30 cellular contexts compared by ENCODE assay signal in the genomic region with DNA sequence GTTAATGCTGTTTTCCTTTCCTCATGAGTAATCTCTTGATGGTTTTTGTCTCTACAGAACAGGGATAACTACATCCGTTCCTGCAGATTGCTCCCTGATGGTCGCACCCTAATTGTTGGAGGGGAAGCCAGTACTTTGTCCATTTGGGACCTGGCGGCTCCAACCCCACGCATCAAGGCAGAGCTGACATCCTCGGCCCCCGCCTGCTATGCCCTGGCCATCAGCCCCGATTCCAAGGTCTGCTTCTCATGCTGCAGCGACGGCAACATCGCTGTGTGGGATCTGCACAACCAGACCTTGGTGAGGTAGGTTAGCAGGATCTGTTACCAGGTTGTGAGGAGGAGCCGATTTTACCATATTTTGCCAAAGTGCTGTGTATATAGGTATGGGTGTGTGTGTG.
"Had no signal": no experiment of that assay in that cellular context is flagged by ENCODE, and none has a peak within 500 bp of the region (broad histone marks: within the 10 kb centered on the region; RNA-seq: fewer than 3 reads in every experiment).

No MANE protein-coding gene starts in this region.

- ATAC-seq: activated CD8-positive, alpha-beta memory T cell treated with anti-CD3 and anti-CD28 coated beads, Interleukin-2, amount 10 ng/mL, durations not matched to agents 7 days and 5 days; body of pancreas; Right ventricle myocardium inferior; SK-N-SH treated with all-trans-retinoic acid at 6 μM for 48 hours; T-cell; T-helper 17 cell had no signal

- H3K4me1 Mint-ChIP-seq: activated B cell treated with CpG ODN at 0.5 μM for 24 hours; activated CD4-positive, alpha-beta memory T cell treated with anti-CD3 and anti-CD28 coated beads, Interleukin-2, amount 10 ng/mL, durations not matched to agents 7 days and 5 days; activated CD8-positive, alpha-beta memory T cell treated with anti-CD3 and anti-CD28 coated beads, Interleukin-2, amount 10 ng/mL, durations not matched to agents 7 days and 5 days; activated naive CD4-positive, alpha-beta T cell treated with anti-CD3 and anti-CD28 coated beads, Interleukin-2, amount 50 U/mL, for 24 hours; T-cell had no signal

- H3K27ac Mint-ChIP-seq: activated B cell treated with CpG ODN at 0.5 μM for 24 hours; activated CD4-positive, alpha-beta memory T cell treated with anti-CD3 and anti-CD28 coated beads, Interleukin-2, amount 10 ng/mL, durations not matched to agents 7 days and 5 days; activated CD8-positive, alpha-beta memory T cell treated with anti-CD3 and anti-CD28 coated beads, Interleukin-2, amount 10 ng/mL, durations not matched to agents 7 days and 5 days; activated naive CD4-positive, alpha-beta T cell treated with anti-CD3 and anti-CD28 coated beads, Interleukin-2, amount 50 U/mL, for 24 hours had no signal

- H3K9me3 Mint-ChIP-seq: activated B cell treated with CpG ODN at 0.5 μM for 24 hours; activated CD4-positive, alpha-beta memory T cell treated with anti-CD3 and anti-CD28 coated beads, Interleukin-2, amount 10 ng/mL, durations not matched to agents 7 days and 5 days; activated naive CD4-positive, alpha-beta T cell treated with anti-CD3 and anti-CD28 coated beads, Interleukin-2, amount 50 U/mL, for 24 hours; T-cell had no signal

- DNase-seq: activated B cell treated with CpG ODN at 0.5 μM for 24 hours; activated CD4-positive, alpha-beta memory T cell treated with anti-CD3 and anti-CD28 coated beads, Interleukin-2, amount 10 ng/mL, durations not matched to agents 7 days and 5 days; activated CD4-positive, alpha-beta T cell treated with anti-CD3 and anti-CD28 coated beads for 48 hours; activated CD4-positive, CD25-positive, alpha-beta regulatory T cell treated with anti-CD3 and anti-CD28 coated beads, Interleukin-2, amount 50 U/mL, for 72 hours; activated CD8-positive, alpha-beta memory T cell treated with anti-CD3 and anti-CD28 coated beads for 24 hours; activated CD8-positive, alpha-beta memory T cell treated with anti-CD3 and anti-CD28 coated beads, Interleukin-2, amount 10 ng/mL, durations not matched to agents 7 days and 5 days; activated CD8-positive, alpha-beta memory T cell treated with anti-CD3 and anti-CD28 coated beads, Interleukin-2, amount 50 U/mL, for 48 hours; activated effector memory CD4-positive, alpha-beta T cell treated with Interleukin-2 at 50 U/mL for 16 hours; activated naive CD4-positive, alpha-beta T cell; activated T-cell treated with anti-CD3 and anti-CD28 coated beads, Interleukin-2, amount 50 U/mL, for 48 hours; adrenal gland; body of pancreas; cerebellar nuclear complex; Kasumi-1; KG1; MG63; NCI-H1092; NCI-H1417 treated with DMSO at 0.1 percent for 48 hours; NCI-H187 treated with DMSO at 0.1 percent for 48 hours; NCI-H2107; NCI-H2171; NCI-H510A; NCI-H526; PC-9; SIG-M5; T-cell; T-helper 17 cell had no signal

- H3K4me3 Mint-ChIP-seq: activated B cell treated with CpG ODN at 0.5 μM for 24 hours; activated CD4-positive, alpha-beta memory T cell treated with anti-CD3 and anti-CD28 coated beads, Interleukin-2, amount 10 ng/mL, durations not matched to agents 7 days and 5 days; activated CD8-positive, alpha-beta memory T cell treated with anti-CD3 and anti-CD28 coated beads, Interleukin-2, amount 10 ng/mL, durations not matched to agents 7 days and 5 days; activated naive CD4-positive, alpha-beta T cell treated with anti-CD3 and anti-CD28 coated beads, Interleukin-2, amount 50 U/mL, for 24 hours; T-cell; T-helper 17 cell had no signal

- H3K27me3 Mint-ChIP-seq: activated B cell treated with CpG ODN at 0.5 μM for 24 hours; activated CD4-positive, alpha-beta memory T cell treated with anti-CD3 and anti-CD28 coated beads, Interleukin-2, amount 10 ng/mL, durations not matched to agents 7 days and 5 days; activated CD8-positive, alpha-beta memory T cell treated with anti-CD3 and anti-CD28 coated beads, Interleukin-2, amount 10 ng/mL, durations not matched to agents 7 days and 5 days; activated naive CD4-positive, alpha-beta T cell treated with anti-CD3 and anti-CD28 coated beads, Interleukin-2, amount 50 U/mL, for 24 hours; T-cell; T-helper 17 cell had no signal
